Comparison of ENCODE assay signal across 30 cellular contexts in genomic region chr7:128912281-128912680, GRCh38. TPM values are rescaled to one million over a fixed set of nuclear protein-coding genes. Genes with fewer than 3 reads are reported as not detected.
DNase-seq lines count a peak whose midpoint lies in the region; ATAC-seq, FAIRE-seq and TF ChIP-seq lines count a peak whose summit lies in the region.
"Had no signal": no experiment of that assay in that cellular context is flagged by ENCODE, and none has a peak within 500 bp of the region (broad histone marks: within the 10 kb centered on the region; RNA-seq: fewer than 3 reads in every experiment).

No MANE protein-coding gene starts in this region.

- no peak overlapping the region for H2BK120ac ChIP-seq in mesenchymal stem cell (ENCODE audit: low read depth, low read length)

- H2AFZ ChIP-seq in OCI-LY3 (ENCODE audit: low read depth, low read length), result peak overlapping the region; percentile 58; the same call in 1 of the 2 replicates
- no peak overlapping the region for H2AFZ ChIP-seq in mesenchymal stem cell (ENCODE audit: low read depth, low read length)
- no peak overlapping the region for H2AFZ ChIP-seq in osteoblast (ENCODE audit: low read length)

- DNase-seq in GM12892 (ENCODE audit: insufficient read length), result no peak
- no peak for DNase-seq in mesenchymal stem cell
- peak; percentile 33 for DNase-seq in sciatic nerve (ENCODE audit: low spot score)
- DNase-seq in RKO (ENCODE audit: low spot score), result no peak
- DNase-seq in osteoblast (ENCODE audit: insufficient read length, low spot score, missing footprints), result no peak
- no peak for DNase-seq in NCI-H1436 (lab: John Stamatoyannopoulos, UW)
- DNase-seq: activated B cell treated with CpG ODN at 0.5 μM for 24 hours; activated CD4-positive, alpha-beta T cell treated with anti-CD3 and anti-CD28 coated beads, Interleukin-2, amount 50 U/mL, for 48 hours; activated naive CD4-positive, alpha-beta T cell; activated T-cell treated with anti-CD3 and anti-CD28 coated beads, Interleukin-2, amount 50 U/mL, for 48 hours; adrenal gland; gastrocnemius medialis; Karpas-422; kidney glomerular epithelial cell; lower lobe of right lung; NCI-H1417; NCI-H2081; NCI-H524 treated with DMSO at 0.1 percent for 48 hours; stimulated activated CD4-positive, alpha-beta T cell treated with anti-CD3 and anti-CD28 coated beads, Interleukin-12 subunit alpha, Interleukin-12 subunit beta, amount 100 ng/mL, for 4 hours; stimulated activated CD4-positive, alpha-beta T cell treated with anti-CD3 and anti-CD28 coated beads, Interleukin-4, amount 100 ng/mL, for 1 hour; T-cell; thyroid gland had no signal

- H4K20me1 ChIP-seq in OCI-LY3 (ENCODE audit: insufficient read depth, low read length) (no peaks in the 10 kb centered on the region), osteoblast (ENCODE audit: insufficient read depth, low read length) (no peaks in the 10 kb centered on the region)

- H2BK12ac ChIP-seq in mesenchymal stem cell (ENCODE audit: low read length in 2 of 2), result peak overlapping the region in 1 of 2 experiments; percentile 47

- TF ChIP-seq POLR2A in GM12892 (IDR thresholded peaks at IDR 0.05; ENCODE audit: low read depth, low read length), result no peak

- ATAC-seq in sciatic nerve, result no peak
- ATAC-seq: gastrocnemius medialis, lower lobe of right lung, T-cell had no signal

- intact Hi-C loops in sciatic nerve (cut with DNase I), result no loop called here

- H3K79me2 ChIP-seq in OCI-LY3 (ENCODE audit: low read length), result no peaks in the 10 kb centered on the region
- no peaks in the 10 kb centered on the region for H3K79me2 ChIP-seq in osteoblast (ENCODE audit: insufficient read depth, low read length)

- peak overlapping the region; percentile 34; the same call in 1 of the 2 replicates for H3K9ac ChIP-seq in OCI-LY3 (ENCODE audit: low read length)
- H3K9ac ChIP-seq in mesenchymal stem cell (ENCODE audit: low read length), result no peak overlapping the region

- H3K23ac ChIP-seq in mesenchymal stem cell (ENCODE audit: low read length in 2 of 2), result no peak overlapping the region

- H3K14ac ChIP-seq in mesenchymal stem cell (ENCODE audit: low read length in 2 of 2), result no peak overlapping the region

- H3K79me1 ChIP-seq in mesenchymal stem cell (replicated peaks; ENCODE audit: low read length, poor library complexity, severe bottlenecking), result peaks cover 10% of the 10 kb centered on the region

- no peak overlapping the region for H4K8ac ChIP-seq in mesenchymal stem cell (ENCODE audit: low read length)

- H3K36me3 ChIP-seq in OCI-LY3 (replicated peaks; ENCODE audit: low read depth, low read length) (no peaks in the 10 kb centered on the region), mesenchymal stem cell (ENCODE audit: control insufficient read depth in 1 of 2, insufficient read depth in 2 of 2, low read depth in 1 of 2, low read length in 2 of 2) (peaks cover 0 to 4% of the 10 kb centered on the region in 2 experiments), osteoblast (ENCODE audit: insufficient read depth, low read length) (no peaks in the 10 kb centered on the region)
- H3K36me3 ChIP-seq: adrenal gland; BLaER1 treated with 17β-estradiol and CSF1 and Interleukin-3, amounts not matched to agents 10 nM and 100 nM; gastrocnemius medialis; lower lobe of right lung; thyroid gland had no signal

- peaks cover 51% of the 10 kb centered on the region for H3K4me1 ChIP-seq in OCI-LY3 (ENCODE audit: low read length)
- peaks cover 34% of the 10 kb centered on the region for H3K4me1 ChIP-seq in mesenchymal stem cell (ENCODE audit: control insufficient read depth, insufficient read depth, low read depth, low read length)
- no peaks in the 10 kb centered on the region for H3K4me1 ChIP-seq in osteoblast (ENCODE audit: insufficient read depth, low read length)
- H3K4me1 ChIP-seq: adrenal gland, Caco-2 had no signal

- peak overlapping the region; percentile 61 for H4K91ac ChIP-seq in mesenchymal stem cell (ENCODE audit: low read length)

- peak; percentile 71 for FAIRE-seq in GM12892 (lab: Jason Lieb, UNC)

- 85% methylated on average over 3 of the region's 3 CpGs for WGBS in mesenchymal stem cell

- H3K4me2 ChIP-seq in OCI-LY3 (ENCODE audit: low read length) (peak overlapping the region; percentile 40), mesenchymal stem cell (ENCODE audit: low read length, poor library complexity, severe bottlenecking) (no peak overlapping the region), osteoblast (ENCODE audit: insufficient read depth, low read length) (no peak overlapping the region)

- H3K4me3 ChIP-seq in OCI-LY3 (ENCODE audit: low read length) (no peak overlapping the region), mesenchymal stem cell (ENCODE audit: insufficient read depth in 1 of 2, low read depth in 1 of 2, low read length in 2 of 2) (no peak overlapping the region), osteoblast (ENCODE audit: insufficient read depth, low read length) (no peak overlapping the region)
- H3K4me3 ChIP-seq: adrenal gland; BLaER1 treated with 17β-estradiol and CSF1 and Interleukin-3, amounts not matched to agents 10 nM and 100 nM; gastrocnemius medialis; lower lobe of right lung; thyroid gland had no signal

- H3K9me3 ChIP-seq in OCI-LY3 (ENCODE audit: insufficient read depth, low read length), result no peaks in the 10 kb centered on the region
- H3K9me3 ChIP-seq in mesenchymal stem cell (ENCODE audit: control insufficient read depth, low read length), result no peaks in the 10 kb centered on the region
- H3K9me3 ChIP-seq in osteoblast (ENCODE audit: low read depth, low read length), result no peaks in the 10 kb centered on the region
- H3K9me3 ChIP-seq: adrenal gland; BLaER1 treated with 17β-estradiol and CSF1 and Interleukin-3, amounts not matched to agents 10 nM and 100 nM; Caco-2; gastrocnemius medialis; lower lobe of right lung; thyroid gland had no signal

- TF ChIP-seq CTCF in OCI-LY3 (IDR thresholded peaks at IDR 0.05; ENCODE audit: low read depth, low read length), result no peak
- TF ChIP-seq CTCF in osteoblast (IDR thresholded peaks at IDR 0.05; ENCODE audit: extremely low read depth, low read depth, low read length), result no peak

- no peak overlapping the region for H2AK5ac ChIP-seq in mesenchymal stem cell (ENCODE audit: low read length, severe bottlenecking)

- no peak overlapping the region for H2BK5ac ChIP-seq in mesenchymal stem cell (ENCODE audit: low read depth, low read length, poor library complexity, severe bottlenecking)

- H3K27ac ChIP-seq in OCI-LY3 (ENCODE audit: low read length), result peak overlapping the region; percentile 61
- H3K27ac ChIP-seq in mesenchymal stem cell (ENCODE audit: low read length, poor library complexity, severe bottlenecking), result no peak overlapping the region
- H3K27ac ChIP-seq in osteoblast (ENCODE audit: low read depth, low read length), result no peak overlapping the region
- H3K27ac ChIP-seq: adrenal gland, gastrocnemius medialis, lower lobe of right lung, thyroid gland had no signal

- no peak overlapping the region for H2BK15ac ChIP-seq in mesenchymal stem cell (ENCODE audit: low read depth, poor library complexity, severe bottlenecking)

- no peak overlapping the region for H3K18ac ChIP-seq in mesenchymal stem cell (ENCODE audit: low read depth in 1 of 2, low read length in 2 of 2)

- H3K4ac ChIP-seq in mesenchymal stem cell (ENCODE audit: low read depth in 1 of 2, low read length in 2 of 2), result peak overlapping the region in 1 of 2 experiments; percentile 70

- no peaks in the 10 kb centered on the region for H3K27me3 ChIP-seq in OCI-LY3 (ENCODE audit: low read depth, low read length)
- H3K27me3 ChIP-seq in mesenchymal stem cell (ENCODE audit: control insufficient read depth in 1 of 2, insufficient read depth in 1 of 2, low read length in 2 of 2), result peaks cover 24 to 84% of the 10 kb centered on the region in 2 experiments
- peaks cover 79% of the 10 kb centered on the region for H3K27me3 ChIP-seq in osteoblast (ENCODE audit: insufficient read depth, low read length)

RNA-seq across cellular contexts. Expression of gene KCP, which starts 1.8 kb away (rescaled TPM):
- 3.1 TPM for polyA plus RNA-seq in GM12892 (2012; ENCODE audit: missing spikeins)
- polyA plus RNA-seq in mesenchymal stem cell (2013, experiment 1 of 2), result 3.4 TPM
- 3.1 TPM for polyA plus RNA-seq in mesenchymal stem cell (2013, experiment 2 of 2)
- total RNA-seq in sciatic nerve (1.8 TPM), osteoblast (0.88 and 1.1 TPM in 2 replicates)
- total RNA-seq: dermis microvascular lymphatic vessel endothelial cell, endothelial cell of umbilical vein had no signal
- polyA plus RNA-seq: endothelial cell of umbilical vein had no signal

RNA-seq across cellular contexts. Expression of gene IRF5, which starts 25.4 kb away (rescaled TPM):
- polyA plus RNA-seq in GM12892 (2012; ENCODE audit: missing spikeins), result 52.9 TPM
- not detected for polyA plus RNA-seq in mesenchymal stem cell (2013, experiment 1 of 2)
- not detected for polyA plus RNA-seq in mesenchymal stem cell (2013, experiment 2 of 2)
- total RNA-seq in sciatic nerve (8.7 TPM), osteoblast (under 0.01 TPM in 2 replicates)
- total RNA-seq: G401, neural crest cell had no signal
- polyA plus RNA-seq: fibroblast of lung had no signal

RNA-seq across cellular contexts. Expression of gene ATP6V1F, which starts 49.6 kb away (rescaled TPM):
- polyA plus RNA-seq in GM12892 (2012; ENCODE audit: missing spikeins), result 260 TPM
- 413 TPM for polyA plus RNA-seq in mesenchymal stem cell (2013, experiment 1 of 2)
- polyA plus RNA-seq in mesenchymal stem cell (2013, experiment 2 of 2), result 407 TPM
- total RNA-seq in sciatic nerve, result 89.6 TPM
- total RNA-seq in osteoblast, result 91.9 and 95.2 TPM in 2 replicates
